Comparison of ENCODE assay signal across 8 cellular contexts in genomic region chr7:107743567-107744344, GRCh38. TPM values are rescaled to one million over a fixed set of nuclear protein-coding genes. Genes with fewer than 3 reads are reported as not detected.
A peak's percentile ranks its signal among the peaks of the same experiment; 100 is the strongest.
DNase-seq lines count a peak whose midpoint lies in the region; ATAC-seq and TF ChIP-seq lines count a peak whose summit lies in the region.

Gene CBLL1, plus strand, starts transcription at chr7:107744142. Its CDS starts 22 bp downstream, at chr7:107744164.

- peak; percentile 86 for ATAC-seq in GM21786 (IDR thresholded peaks at IDR 0.05; ENCODE audit: unreplicated experiment)
- peak; percentile 93 to 95 for ATAC-seq in activated T-cell treated with anti-CD3 and anti-CD28 coated beads, Interleukin-2, amount 50 U/mL, for 72 hours (replicated peaks in 1 of 2)

- H3K27ac ChIP-seq in DOHH2 (ENCODE audit: low read depth, low read length) (peak within 1 kb of the TSS; percentile 95), KOPT-K1 (ENCODE audit: low read depth, low read length, poor library complexity, severe bottlenecking) (peak within 1 kb of the TSS; percentile 96), Peyer's patch (peak within 1 kb of the TSS; percentile 89 to 98 (median 96)), esophagus squamous epithelium (peak within 1 kb of the TSS; percentile 86 to 96 (median 95))

- H3K4me1 ChIP-seq in DOHH2 (ENCODE audit: control insufficient read depth, low read length) (peaks cover 44% of the 10 kb centered on the region), Peyer's patch (peaks cover 0 to 39% (median 10%) of the 10 kb centered on the region in 4 donors), esophagus squamous epithelium (peaks cover 14 to 51% (median 34%) of the 10 kb centered on the region in 3 donors)

- H3K4me2 ChIP-seq in DOHH2 (ENCODE audit: low read length), result peak within 1 kb of the TSS; percentile 96

- no peaks in the 10 kb centered on the region for H3K27me3 ChIP-seq in DOHH2 (ENCODE audit: control insufficient read depth, low read length)
- no peaks in the 10 kb centered on the region for H3K27me3 ChIP-seq in Peyer's patch
- no peaks in the 10 kb centered on the region for H3K27me3 ChIP-seq in esophagus squamous epithelium

- H3K4me3 ChIP-seq in DOHH2 (ENCODE audit: low read length) (peak within 1 kb of the TSS; percentile 88), Peyer's patch (peak within 1 kb of the TSS; percentile 71 to 90 (median 84)), esophagus squamous epithelium (peak within 1 kb of the TSS; percentile 69 to 85 (median 80))

- TF ChIP-seq CTCF in DOHH2 (IDR thresholded peaks at IDR 0.05; ENCODE audit: low read depth, low read length, poor library complexity, severe bottlenecking) (peak; percentile 98), Peyer's patch (IDR thresholded peaks at IDR 0.05) (peak; percentile 44 to 84 (median 72)), esophagus squamous epithelium (IDR thresholded peaks at IDR 0.05) (peak; percentile 42 to 69 (median 68))

- H3K9me2 ChIP-seq in DOHH2 (replicated peaks; ENCODE audit: control insufficient read depth, low read length), result no peaks in the 10 kb centered on the region

- H3K36me3 ChIP-seq in DOHH2 (ENCODE audit: control insufficient read depth, low read length) (peaks cover 44% of the 10 kb centered on the region), KOPT-K1 (ENCODE audit: insufficient read depth, low read length) (peaks cover 17% of the 10 kb centered on the region), Peyer's patch (peaks cover 0 to 2% (median 0%) of the 10 kb centered on the region in 3 donors), esophagus squamous epithelium (peaks cover 0 to 2% (median 0%) of the 10 kb centered on the region in 3 donors)

- peak within 1 kb of the TSS; percentile 96 to 97 for H3K4me3 Mint-ChIP-seq in activated T-cell treated with anti-CD3 and anti-CD28 coated beads, Interleukin-2, amount 50 U/mL, for 72 hours

- peaks cover 51% of the 10 kb centered on the region for H3K4me1 Mint-ChIP-seq in activated T-cell treated with anti-CD3 and anti-CD28 coated beads, Interleukin-2, amount 50 U/mL, for 72 hours (ENCODE audit: low read depth)

- peak; percentile 96 to 99 (median 98) for DNase-seq in Peyer's patch
- DNase-seq in activated T-cell treated with anti-CD3 and anti-CD28 coated beads, Interleukin-2, amount 50 U/mL, for 72 hours, result peak; percentile 98 to 99
- DNase-seq in esophagus squamous epithelium (lab: John Stamatoyannopoulos, UW), result peak; percentile 84
- DNase-seq in myocyte (ENCODE audit: low read depth), result peak; percentile 99
- DNase-seq in stimulated activated CD8-positive, alpha-beta memory T cell treated with anti-CD3 and anti-CD28 coated beads, Interleukin-7, amount 100 ng/mL, for 48 hours (ENCODE audit: extremely low read depth in 1 of 2, low read depth in 1 of 2), result peak; percentile 96 to 98

- H3K27ac Mint-ChIP-seq in activated T-cell treated with anti-CD3 and anti-CD28 coated beads, Interleukin-2, amount 50 U/mL, for 72 hours, result peak within 1 kb of the TSS; percentile 99

- WGBS in esophagus squamous epithelium, 2 donors, result 0% methylated on average over 12 of the region's 56 CpGs; no CpG with 5 or more reads in 1 of the 2 donors

- H3K9me3 Mint-ChIP-seq in activated T-cell treated with anti-CD3 and anti-CD28 coated beads, Interleukin-2, amount 50 U/mL, for 72 hours, result no peaks in the 10 kb centered on the region

- H4K20me1 ChIP-seq in DOHH2 (ENCODE audit: control insufficient read depth, insufficient read depth, low read depth, low read length), result peaks cover 24% of the 10 kb centered on the region

- intact Hi-C loops in esophagus squamous epithelium (cut with DNase I), result loop anchor here (10.0 kb wide), 1 partner anchor 131 kb away; no protein-coding TSS in a partner anchor

- peak; percentile 40 to 62 for TF ChIP-seq POLR2A in Peyer's patch (IDR thresholded peaks at IDR 0.05)
- peak in 3 of 4 donors; percentile 37 to 70 (median 67) for TF ChIP-seq POLR2A in esophagus squamous epithelium (IDR thresholded peaks at IDR 0.05)

- no peaks in the 10 kb centered on the region for H3K27me3 Mint-ChIP-seq in activated T-cell treated with anti-CD3 and anti-CD28 coated beads, Interleukin-2, amount 50 U/mL, for 72 hours (ENCODE audit: low read depth)

- peaks cover 49% of the 10 kb centered on the region for H3K79me2 ChIP-seq in DOHH2 (ENCODE audit: control insufficient read depth, low read length)

- no peaks in the 10 kb centered on the region for H3K9me3 ChIP-seq in DOHH2 (ENCODE audit: control insufficient read depth, insufficient read depth, low read length)
- H3K9me3 ChIP-seq in KOPT-K1 (ENCODE audit: insufficient read depth, low read length, poor library complexity, severe bottlenecking), result no peaks in the 10 kb centered on the region
- H3K9me3 ChIP-seq in Peyer's patch, result no peaks in the 10 kb centered on the region
- no peaks in the 10 kb centered on the region for H3K9me3 ChIP-seq in esophagus squamous epithelium

- H3K36me3 Mint-ChIP-seq in activated T-cell treated with anti-CD3 and anti-CD28 coated beads, Interleukin-2, amount 50 U/mL, for 72 hours (ENCODE audit: insufficient read depth in 2 of 2), result peaks cover 2 to 10% of the 10 kb centered on the region in 2 donors

- peaks cover 11% of the 10 kb centered on the region for H3F3A ChIP-seq in DOHH2 (ENCODE audit: control insufficient read depth, insufficient read depth)

RNA-seq across cellular contexts. Expression of gene CBLL1, which starts in this region (rescaled TPM):
- total RNA-seq in Peyer's patch, result 10 to 100 TPM; 17.7 to 26.1 (median 24.6) TPM
- 10 to 100 TPM; 39.8 to 44.6 TPM for total RNA-seq in activated T-cell treated with anti-CD3 and anti-CD28 coated beads, Interleukin-2, amount 50 U/mL, for 72 hours
- 10 to 100 TPM in 3 of 4 donors, 1 to 10 TPM in 1; 9.6 to 28.8 (median 14.5) TPM for total RNA-seq in esophagus squamous epithelium
- total RNA-seq in myocyte, result 43.5 and 45.8 TPM in 2 replicates
- polyA plus RNA-seq in myocyte (2012), result 19.4 TPM

Comparison
In these comparisons a context has a peak if more than half of its experiments do, and no peak if none do; other contexts are left out.
1. Peak in every context shown above with its lines: DNase-seq, ATAC-seq, H3K4me3 ChIP-seq and H3K27ac ChIP-seq.